In the genomic region with DNA sequence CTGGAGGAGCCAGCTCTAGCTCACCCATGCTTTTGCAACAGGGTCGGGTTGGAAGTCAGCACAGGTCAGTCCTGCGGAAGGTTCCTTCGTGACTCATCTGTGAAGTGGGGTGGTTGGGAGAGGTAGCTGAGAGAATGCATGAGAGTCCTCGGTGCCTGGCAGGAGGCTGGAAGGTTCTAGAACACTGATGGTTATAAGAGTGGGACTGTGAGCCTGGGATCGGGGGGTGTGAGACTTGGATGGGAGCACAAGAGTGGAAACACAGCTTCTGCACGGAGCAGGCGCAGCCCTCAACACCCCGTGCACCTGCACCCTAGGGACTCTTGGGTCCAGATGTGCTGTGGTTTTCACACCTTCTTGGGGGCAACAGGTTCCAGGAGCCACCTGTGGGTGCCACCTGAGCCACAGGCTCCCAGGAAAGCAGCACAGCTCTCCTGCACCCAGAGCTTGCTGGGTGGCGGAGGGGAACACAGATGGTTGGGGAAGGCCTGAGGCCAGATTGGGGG, we compare ENCODE assay signal across 10 cellular contexts. TPM values are rescaled to one million over a fixed set of nuclear protein-coding genes. Genes with fewer than 3 reads are reported as not detected.
A peak's percentile ranks its signal among the peaks of the same experiment; 100 is the strongest.
DNase-seq lines count a peak whose midpoint lies in the region; ATAC-seq, FAIRE-seq and TF ChIP-seq lines count a peak whose summit lies in the region.
"Had no signal": no experiment of that assay in that cellular context is flagged by ENCODE, and none has a peak within 500 bp of the region (broad histone marks: within the 10 kb centered on the region; RNA-seq: fewer than 3 reads in every experiment).

No MANE protein-coding gene starts in this region.

- no peak overlapping the region for H3K27ac ChIP-seq in neuronal stem cell (replicated peaks; ENCODE audit: low read length)
- H3K27ac ChIP-seq: vagina had no signal

- peak; percentile 36 for DNase-seq in activated CD4-positive, alpha-beta T cell treated with anti-CD3 and anti-CD28 coated beads for 36 hours
- DNase-seq in activated CD4-positive, alpha-beta T cell treated with anti-CD3 and anti-CD28 coated beads for 48 hours, result no peak
- DNase-seq in activated CD8-positive, alpha-beta T cell treated with anti-CD3 and anti-CD28 coated beads for 36 hours, result peak; percentile 64
- no peak for DNase-seq in neuronal stem cell (ENCODE audit: low spot score)
- DNase-seq in glutamatergic neuron, result no peak
- DNase-seq in EL, result no peak
- DNase-seq in urothelium cell line (ENCODE audit: low spot score), result no peak

- no peak for TF ChIP-seq CTCF in activated CD8-positive, alpha-beta T cell treated with anti-CD3 and anti-CD28 coated beads for 36 hours (IDR thresholded peaks at IDR 0.05)
- no peak for TF ChIP-seq CTCF in glutamatergic neuron (IDR thresholded peaks at IDR 0.05; ENCODE audit: partially characterized antibody, unreplicated experiment)

- POLR2A ChIA-PET in activated CD4-positive, alpha-beta T cell treated with anti-CD3 and anti-CD28 coated beads for 36 hours (lab: Charles Lee), result interaction anchor here (0.8 to 1.4 kb wide), 2 partner anchors 13 to 46 kb away, joined by 3 to 6 read pairs; no protein-coding TSS in a partner anchor
- POLR2A ChIA-PET in activated CD8-positive, alpha-beta T cell treated with anti-CD3 and anti-CD28 coated beads for 36 hours (lab: Charles Lee), result interaction anchor here (0.7 to 8.1 kb wide), 19 partner anchors 10 to 279 kb away, joined by 3 to 129 read pairs (median 5); a partner anchor contains a TSS

- H2AFZ ChIP-seq in neuronal stem cell (ENCODE audit: low read length), result peak overlapping the region; percentile 13

- H4K8ac ChIP-seq in neuronal stem cell (ENCODE audit: low read depth, low read length), result no peak overlapping the region

- no peak overlapping the region for H3K4me2 ChIP-seq in neuronal stem cell (ENCODE audit: insufficient read depth, low read length, poor library complexity, severe bottlenecking)

- no peaks in the 10 kb centered on the region for H3K79me1 ChIP-seq in neuronal stem cell (ENCODE audit: low read depth, low read length)

- no peak overlapping the region for H2AK5ac ChIP-seq in neuronal stem cell (ENCODE audit: low read depth, low read length)

- peaks cover 63% of the 10 kb centered on the region for H3K36me3 Mint-ChIP-seq in activated CD4-positive, alpha-beta T cell treated with anti-CD3 and anti-CD28 coated beads for 36 hours (ENCODE audit: low read depth)
- peaks cover 72% of the 10 kb centered on the region for H3K36me3 Mint-ChIP-seq in activated CD8-positive, alpha-beta T cell treated with anti-CD3 and anti-CD28 coated beads for 36 hours (ENCODE audit: low read depth)
- H3K36me3 Mint-ChIP-seq in glutamatergic neuron (ENCODE audit: unreplicated experiment), result peaks cover 12% of the 10 kb centered on the region

- H3K18ac ChIP-seq in neuronal stem cell (ENCODE audit: low read length), result peak overlapping the region; percentile 27

- H3K23ac ChIP-seq in neuronal stem cell (ENCODE audit: low read depth, low read length, poor library complexity), result peak overlapping the region; percentile 1

- no peak overlapping the region for H3K9ac ChIP-seq in neuronal stem cell (ENCODE audit: low read depth, low read length, poor library complexity)

- peak overlapping the region; percentile 89 for H3K27ac Mint-ChIP-seq in activated CD4-positive, alpha-beta T cell treated with anti-CD3 and anti-CD28 coated beads for 36 hours
- H3K27ac Mint-ChIP-seq in activated CD8-positive, alpha-beta T cell treated with anti-CD3 and anti-CD28 coated beads for 36 hours, result peak overlapping the region; percentile 97
- no peak overlapping the region for H3K27ac Mint-ChIP-seq in glutamatergic neuron (ENCODE audit: unreplicated experiment)

- H3K9me3 Mint-ChIP-seq in activated CD4-positive, alpha-beta T cell treated with anti-CD3 and anti-CD28 coated beads for 36 hours (ENCODE audit: low read depth), result peaks cover 5% of the 10 kb centered on the region
- peaks cover 27% of the 10 kb centered on the region for H3K9me3 Mint-ChIP-seq in activated CD8-positive, alpha-beta T cell treated with anti-CD3 and anti-CD28 coated beads for 36 hours
- H3K9me3 Mint-ChIP-seq in glutamatergic neuron (ENCODE audit: unreplicated experiment), result peaks cover 10% of the 10 kb centered on the region

- no peaks in the 10 kb centered on the region for H3K9me3 ChIP-seq in neuronal stem cell (replicated peaks in 1 of 2; ENCODE audit: control insufficient read depth in 2 of 2, insufficient read depth in 1 of 2, low read depth in 1 of 2, low read length in 2 of 2)
- H3K9me3 ChIP-seq: HAP-1, vagina had no signal

- H3K27me3 ChIP-seq in neuronal stem cell (ENCODE audit: control insufficient read depth in 3 of 3, insufficient read depth in 3 of 3, low read depth in 1 of 3, low read length in 3 of 3), result no peaks in the 10 kb centered on the region
- H3K27me3 ChIP-seq: vagina had no signal

- ATAC-seq in activated CD4-positive, alpha-beta T cell treated with anti-CD3 and anti-CD28 coated beads for 36 hours, result peak; percentile 4
- peak; percentile 30 for ATAC-seq in HG02852 (IDR thresholded peaks at IDR 0.05; ENCODE audit: unreplicated experiment)
- peak; percentile 10 for ATAC-seq in activated CD8-positive, alpha-beta T cell treated with anti-CD3 and anti-CD28 coated beads for 36 hours

- H3K4me1 Mint-ChIP-seq in activated CD4-positive, alpha-beta T cell treated with anti-CD3 and anti-CD28 coated beads for 36 hours, result peaks cover 86% of the 10 kb centered on the region
- H3K4me1 Mint-ChIP-seq in activated CD8-positive, alpha-beta T cell treated with anti-CD3 and anti-CD28 coated beads for 36 hours (ENCODE audit: low read depth), result peaks cover 91% of the 10 kb centered on the region
- H3K4me1 Mint-ChIP-seq in glutamatergic neuron (ENCODE audit: low read depth, unreplicated experiment), result no peaks in the 10 kb centered on the region

- H3K4me3 ChIP-seq in neuronal stem cell (ENCODE audit: low read length in 2 of 2), result no peak overlapping the region
- H3K4me3 ChIP-seq: HAP-1, vagina had no signal

- no peak overlapping the region for H3K4me3 Mint-ChIP-seq in activated CD4-positive, alpha-beta T cell treated with anti-CD3 and anti-CD28 coated beads for 36 hours
- peak overlapping the region; percentile 38 for H3K4me3 Mint-ChIP-seq in activated CD8-positive, alpha-beta T cell treated with anti-CD3 and anti-CD28 coated beads for 36 hours
- no peak overlapping the region for H3K4me3 Mint-ChIP-seq in glutamatergic neuron (ENCODE audit: unreplicated experiment)

- no peaks in the 10 kb centered on the region for H3K36me3 ChIP-seq in neuronal stem cell (replicated peaks in 1 of 2; ENCODE audit: control insufficient read depth in 2 of 2, insufficient read depth in 2 of 2, low read length in 2 of 2)
- H3K36me3 ChIP-seq: HAP-1, vagina had no signal

- H2BK12ac ChIP-seq in neuronal stem cell (ENCODE audit: low read length), result no peak overlapping the region

- intact Hi-C loops in activated CD4-positive, alpha-beta T cell treated with anti-CD3 and anti-CD28 coated beads for 36 hours (cut with DNase I, micrococcal nuclease), result loop anchor here in 1 of 2 experiments (2.0 kb wide), 1 partner anchor 42 kb away; no protein-coding TSS in a partner anchor
- intact Hi-C loops in activated CD8-positive, alpha-beta T cell treated with anti-CD3 and anti-CD28 coated beads for 36 hours (cut with micrococcal nuclease), result loop anchor here (2.0 to 5.0 kb wide), 2 partner anchors 42 to 79 kb away; no protein-coding TSS in a partner anchor

- no peak overlapping the region for H2BK15ac ChIP-seq in neuronal stem cell (ENCODE audit: low read length)

- no peak overlapping the region for H2BK5ac ChIP-seq in neuronal stem cell (ENCODE audit: low read length)

- H3K4me1 ChIP-seq in neuronal stem cell (ENCODE audit: control insufficient read depth in 2 of 2, insufficient read depth in 1 of 2, low read depth in 1 of 2, low read length in 2 of 2), result no peaks in the 10 kb centered on the region
- H3K4me1 ChIP-seq: HAP-1, vagina had no signal

- H3K14ac ChIP-seq in neuronal stem cell (ENCODE audit: low read length), result no peak overlapping the region

- WGBS in neuronal stem cell (ENCODE audit: extremely low coverage in 2 of 2, insufficient read length in 2 of 2, insufficient replicate concordance in 1 of 2), 2 donors, result no CpG with 5 or more reads among the region's 9 CpGs

- no peak overlapping the region for H4K91ac ChIP-seq in neuronal stem cell (ENCODE audit: low read depth, low read length, poor library complexity)

- no peaks in the 10 kb centered on the region for H3K27me3 Mint-ChIP-seq in activated CD4-positive, alpha-beta T cell treated with anti-CD3 and anti-CD28 coated beads for 36 hours
- H3K27me3 Mint-ChIP-seq in activated CD8-positive, alpha-beta T cell treated with anti-CD3 and anti-CD28 coated beads for 36 hours, result no peaks in the 10 kb centered on the region
- H3K27me3 Mint-ChIP-seq in glutamatergic neuron (ENCODE audit: unreplicated experiment), result peaks cover 9% of the 10 kb centered on the region

- no peak overlapping the region for H3K4ac ChIP-seq in neuronal stem cell (ENCODE audit: low read length)

- no peak overlapping the region for H2BK120ac ChIP-seq in neuronal stem cell (ENCODE audit: low read depth, low read length)

- CTCF ChIA-PET in activated CD4-positive, alpha-beta T cell treated with anti-CD3 and anti-CD28 coated beads for 36 hours (lab: Charles Lee), result interaction anchor here (0.6 to 1.7 kb wide), 6 partner anchors 11 to 282 kb away, joined by 3 to 9 read pairs (median 4); no protein-coding TSS in a partner anchor
- CTCF ChIA-PET in activated CD8-positive, alpha-beta T cell treated with anti-CD3 and anti-CD28 coated beads for 36 hours (lab: Charles Lee), result interaction anchor here (1.3 to 3.4 kb wide), 7 partner anchors 45 to 295 kb away, joined by 3 to 16 read pairs (median 7); no protein-coding TSS in a partner anchor

- no peak for FAIRE-seq in urothelium cell line (lab: Jason Lieb, UNC)

RNA-seq across cellular contexts. Expression of a gene that starts 48.9 kb away (rescaled TPM):
- 10 to 100 TPM; 61.8 to 73.5 TPM for total RNA-seq in activated CD4-positive, alpha-beta T cell treated with anti-CD3 and anti-CD28 coated beads for 36 hours
- 10 to 100 TPM; 95.6 to 97.2 TPM for total RNA-seq in activated CD8-positive, alpha-beta T cell treated with anti-CD3 and anti-CD28 coated beads for 36 hours
- polyA plus RNA-seq in neuronal stem cell (2013, experiment 1 of 2), result 0.13 TPM
- polyA plus RNA-seq in neuronal stem cell (2013, experiment 2 of 2), result 0.14 TPM
- 0.86 TPM for total RNA-seq in glutamatergic neuron (ENCODE audit: unreplicated experiment)

Comparison
In these comparisons a context has a peak if more than half of its experiments do, and no peak if none do; other contexts are left out.
1. DNase-seq: peak in activated CD4-positive, alpha-beta T cell treated with anti-CD3 and anti-CD28 coated beads for 36 hours (single experiment) and activated CD8-positive, alpha-beta T cell treated with anti-CD3 and anti-CD28 coated beads for 36 hours (single experiment); none in activated CD4-positive, alpha-beta T cell treated with anti-CD3 and anti-CD28 coated beads for 48 hours (single experiment), neuronal stem cell (single experiment), glutamatergic neuron (single experiment), EL (single experiment) and urothelium cell line (single experiment).
2. RNA of a gene that starts 48.9 kb away (total RNA-seq): 95.6 to 97.2 TPM in activated CD8-positive, alpha-beta T cell treated with anti-CD3 and anti-CD28 coated beads for 36 hours and 61.8 to 73.5 TPM in activated CD4-positive, alpha-beta T cell treated with anti-CD3 and anti-CD28 coated beads for 36 hours; 0.86 TPM in glutamatergic neuron (single experiment); every median in the first group is over 10 times any median in the second.
3. Peak in every context shown above with its lines, with median percentiles within 50 percentile points of each other: ATAC-seq.